In genomic region chr15:65925338-65925737, GRCh38 we compare ENCODE assay signal across 11 cellular contexts.
"Had no signal": no experiment of that assay in that cellular context is flagged by ENCODE, and none has a peak within 500 bp of the region (broad histone marks: within the 10 kb centered on the region; RNA-seq: fewer than 3 reads in every experiment).

No MANE protein-coding gene starts in this region.

- H3K4me3 Mint-ChIP-seq: GM23338, H9, HFFc6 had no signal

- H3K9ac ChIP-seq: GM23248 had no signal

- H3K9me3 Mint-ChIP-seq: GM23338, H9, HFFc6 had no signal

- H3K27ac ChIP-seq: GM23248 had no signal

- ATAC-seq: GM23338, HCT116 had no signal

- FAIRE-seq: H1, H54 had no signal

- H3K4me1 ChIP-seq: HAP-1 had no signal

- H3K27ac Mint-ChIP-seq: GM23338, H9, HFFc6 had no signal

- H3K4me3 ChIP-seq: GM23248, GM23338, HAP-1 had no signal

- DNase-seq: GM23248, GOT3, H7, H9, HCEC 1CT, HFFc6 had no signal

- H3K9me3 ChIP-seq: HAP-1 had no signal

- H3K36me3 ChIP-seq: HAP-1 had no signal

- H3K4me2 ChIP-seq: GM23338 had no signal

- H2AFZ ChIP-seq: GM23248, GM23338 had no signal
